1 cellular context compared by ENCODE assay signal in the genomic region with DNA sequence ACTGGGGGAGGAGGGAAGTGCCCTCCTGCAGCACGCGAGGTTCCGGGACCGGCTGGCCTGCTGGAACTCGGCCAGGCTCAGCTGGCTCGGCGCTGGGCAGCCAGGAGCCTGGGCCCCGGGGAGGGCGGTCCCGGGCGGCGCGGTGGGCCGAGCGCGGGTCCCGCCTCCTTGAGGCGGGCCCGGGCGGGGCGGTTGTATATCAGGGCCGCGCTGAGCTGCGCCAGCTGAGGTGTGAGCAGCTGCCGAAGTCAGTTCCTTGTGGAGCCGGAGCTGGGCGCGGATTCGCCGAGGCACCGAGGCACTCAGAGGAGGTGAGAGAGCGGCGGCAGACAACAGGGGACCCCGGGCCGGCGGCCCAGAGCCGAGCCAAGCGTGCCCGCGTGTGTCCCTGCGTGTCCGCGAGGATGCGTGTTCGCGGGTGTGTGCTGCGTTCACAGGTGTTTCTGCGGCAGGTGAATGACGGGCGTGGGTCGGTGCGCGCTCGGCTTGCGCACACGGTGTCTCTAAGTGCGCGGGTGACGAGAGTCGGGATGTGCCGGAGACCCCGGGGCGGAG.
TF ChIP-seq lines count a peak whose summit lies in the region.

A gene (plus strand): TSS at position 227 of the 555 bp plus-strand sequence. CDS start 5,388 bp downstream, outside the sequence.

TF ChIP-seq in HepG2, 621 proteins besides CTCF, POLR2A, EP300 and RAD21 (continued from another document and continues in another):
- TF ChIP-seq ZNF557 (CRISPR knock-in tag; IDR thresholded peaks at IDR 0.05) = 0 out of 2 replicates have a peak, but pooled peaks have one; percentile 14
- peak; percentile 91 for TF ChIP-seq ZNF766 (CRISPR knock-in tag; IDR thresholded peaks at IDR 0.05; ENCODE audit: borderline replicate concordance)
- peak; percentile 66 for TF ChIP-seq PHF8 (CRISPR knock-in tag; IDR thresholded peaks at IDR 0.05)
- peak; percentile 84 for TF ChIP-seq BHLHE40 (IDR thresholded peaks at IDR 0.05; ENCODE audit: low read length)
- TF ChIP-seq GTF3A (CRISPR knock-in tag; conservative IDR thresholded peaks at IDR 0.05) = no peak
- TF ChIP-seq, protein P1, sequence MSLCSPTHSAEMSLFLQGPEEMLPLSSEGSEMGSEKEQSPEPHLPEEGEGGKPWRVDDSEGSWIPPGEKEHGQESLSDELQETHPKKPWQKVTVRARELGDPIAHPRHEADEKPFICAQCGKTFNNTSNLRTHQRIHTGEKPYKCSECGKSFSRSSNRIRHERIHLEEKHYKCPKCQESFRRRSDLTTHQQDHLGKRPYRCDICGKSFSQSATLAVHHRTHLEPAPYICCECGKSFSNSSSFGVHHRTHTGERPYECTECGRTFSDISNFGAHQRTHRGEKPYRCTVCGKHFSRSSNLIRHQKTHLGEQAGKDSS (CRISPR knock-in tag; IDR thresholded peaks at IDR 0.05; ENCODE audit: borderline replicate concordance, low read depth) = peak; percentile 92; the same call in 1 of the 2 replicates
- TF ChIP-seq, protein P2, sequence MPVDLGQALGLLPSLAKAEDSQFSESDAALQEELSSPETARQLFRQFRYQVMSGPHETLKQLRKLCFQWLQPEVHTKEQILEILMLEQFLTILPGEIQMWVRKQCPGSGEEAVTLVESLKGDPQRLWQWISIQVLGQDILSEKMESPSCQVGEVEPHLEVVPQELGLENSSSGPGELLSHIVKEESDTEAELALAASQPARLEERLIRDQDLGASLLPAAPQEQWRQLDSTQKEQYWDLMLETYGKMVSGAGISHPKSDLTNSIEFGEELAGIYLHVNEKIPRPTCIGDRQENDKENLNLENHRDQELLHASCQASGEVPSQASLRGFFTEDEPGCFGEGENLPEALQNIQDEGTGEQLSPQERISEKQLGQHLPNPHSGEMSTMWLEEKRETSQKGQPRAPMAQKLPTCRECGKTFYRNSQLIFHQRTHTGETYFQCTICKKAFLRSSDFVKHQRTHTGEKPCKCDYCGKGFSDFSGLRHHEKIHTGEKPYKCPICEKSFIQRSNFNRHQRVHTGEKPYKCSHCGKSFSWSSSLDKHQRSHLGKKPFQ (CRISPR knock-in tag; IDR thresholded peaks at IDR 0.05; ENCODE audit: insufficient replicate concordance) = peak; percentile 66
- no peak; the same call in 1 of the 2 replicates for TF ChIP-seq KLF12 (CRISPR knock-in tag; IDR thresholded peaks at IDR 0.05; ENCODE audit: borderline replicate concordance)
- TF ChIP-seq, protein P3, sequence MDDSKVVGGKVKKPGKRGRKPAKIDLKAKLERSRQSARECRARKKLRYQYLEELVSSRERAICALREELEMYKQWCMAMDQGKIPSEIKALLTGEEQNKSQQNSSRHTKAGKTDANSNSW (CRISPR knock-in tag; IDR thresholded peaks at IDR 0.05; ENCODE audit: borderline replicate concordance) = no peak; the same call in 1 of the 2 replicates
- TF ChIP-seq ZNF768 (CRISPR knock-in tag; IDR thresholded peaks at IDR 0.05) = peak; percentile 75
- TF ChIP-seq, protein P4, sequence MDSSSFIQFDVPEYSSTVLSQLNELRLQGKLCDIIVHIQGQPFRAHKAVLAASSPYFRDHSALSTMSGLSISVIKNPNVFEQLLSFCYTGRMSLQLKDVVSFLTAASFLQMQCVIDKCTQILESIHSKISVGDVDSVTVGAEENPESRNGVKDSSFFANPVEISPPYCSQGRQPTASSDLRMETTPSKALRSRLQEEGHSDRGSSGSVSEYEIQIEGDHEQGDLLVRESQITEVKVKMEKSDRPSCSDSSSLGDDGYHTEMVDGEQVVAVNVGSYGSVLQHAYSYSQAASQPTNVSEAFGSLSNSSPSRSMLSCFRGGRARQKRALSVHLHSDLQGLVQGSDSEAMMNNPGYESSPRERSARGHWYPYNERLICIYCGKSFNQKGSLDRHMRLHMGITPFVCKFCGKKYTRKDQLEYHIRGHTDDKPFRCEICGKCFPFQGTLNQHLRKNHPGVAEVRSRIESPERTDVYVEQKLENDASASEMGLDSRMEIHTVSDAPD (CRISPR knock-in tag; IDR thresholded peaks at IDR 0.05) = 0 out of 2 replicates have a peak, but pooled peaks have one; percentile 70
- peak; percentile 65; the same call in 1 of the 2 replicates for TF ChIP-seq ZNF552 (CRISPR knock-in tag; IDR thresholded peaks at IDR 0.05; ENCODE audit: borderline replicate concordance)
- TF ChIP-seq JUND (CRISPR knock-in tag; IDR thresholded peaks at IDR 0.05) = peak; percentile 11; the same call in 1 of the 2 replicates
- 0 out of 2 replicates have a peak, but pooled peaks have one; percentile 13 for TF ChIP-seq ZBTB21 (CRISPR knock-in tag; IDR thresholded peaks at IDR 0.05)
- TF ChIP-seq MED13 (CRISPR knock-in tag; IDR thresholded peaks at IDR 0.05) = peak; percentile 86
- peak; percentile 93 for TF ChIP-seq SAP130 (CRISPR knock-in tag; IDR thresholded peaks at IDR 0.05; ENCODE audit: low read depth)
- TF ChIP-seq ZNF451 (CRISPR knock-in tag; IDR thresholded peaks at IDR 0.05) = peak; percentile 64
- no peak for TF ChIP-seq ZFP62 (CRISPR knock-in tag; IDR thresholded peaks at IDR 0.05)
- TF ChIP-seq, protein P5, sequence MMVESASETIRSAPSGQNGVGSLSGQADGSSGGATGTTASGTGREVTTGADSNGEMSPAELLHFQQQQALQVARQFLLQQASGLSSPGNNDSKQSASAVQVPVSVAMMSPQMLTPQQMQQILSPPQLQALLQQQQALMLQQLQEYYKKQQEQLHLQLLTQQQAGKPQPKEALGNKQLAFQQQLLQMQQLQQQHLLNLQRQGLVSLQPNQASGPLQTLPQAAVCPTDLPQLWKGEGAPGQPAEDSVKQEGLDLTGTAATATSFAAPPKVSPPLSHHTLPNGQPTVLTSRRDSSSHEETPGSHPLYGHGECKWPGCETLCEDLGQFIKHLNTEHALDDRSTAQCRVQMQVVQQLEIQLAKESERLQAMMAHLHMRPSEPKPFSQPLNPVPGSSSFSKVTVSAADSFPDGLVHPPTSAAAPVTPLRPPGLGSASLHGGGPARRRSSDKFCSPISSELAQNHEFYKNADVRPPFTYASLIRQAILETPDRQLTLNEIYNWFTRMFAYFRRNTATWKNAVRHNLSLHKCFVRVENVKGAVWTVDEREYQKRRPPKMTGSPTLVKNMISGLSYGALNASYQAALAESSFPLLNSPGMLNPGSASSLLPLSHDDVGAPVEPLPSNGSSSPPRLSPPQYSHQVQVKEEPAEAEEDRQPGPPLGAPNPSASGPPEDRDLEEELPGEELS (CRISPR knock-in tag; IDR thresholded peaks at IDR 0.05) = peak; percentile 53; the same call in 1 of the 2 replicates
- TF ChIP-seq MEIS2 (CRISPR knock-in tag; IDR thresholded peaks at IDR 0.05) = peak; percentile 44; the same call in 1 of the 2 replicates
- TF ChIP-seq PAF1 (CRISPR knock-in tag; IDR thresholded peaks at IDR 0.05) = 0 out of 2 replicates have a peak, but pooled peaks have one; percentile 40
- peak; percentile 85 for TF ChIP-seq GABPB1 (CRISPR knock-in tag; IDR thresholded peaks at IDR 0.05)
- TF ChIP-seq HNRNPK (IDR thresholded peaks at IDR 0.05; ENCODE audit: low read depth, low read length, poor library complexity, severe bottlenecking) = peak; percentile 99
- TF ChIP-seq FOSL2 (CRISPR knock-in tag; IDR thresholded peaks at IDR 0.05) = peak; percentile 69
- no peak for TF ChIP-seq U2AF2 (IDR thresholded peaks at IDR 0.05; ENCODE audit: low read depth, low read length)
- peak; percentile 93 for TF ChIP-seq ERF (CRISPR knock-in tag; IDR thresholded peaks at IDR 0.05)
- TF ChIP-seq, protein P6, sequence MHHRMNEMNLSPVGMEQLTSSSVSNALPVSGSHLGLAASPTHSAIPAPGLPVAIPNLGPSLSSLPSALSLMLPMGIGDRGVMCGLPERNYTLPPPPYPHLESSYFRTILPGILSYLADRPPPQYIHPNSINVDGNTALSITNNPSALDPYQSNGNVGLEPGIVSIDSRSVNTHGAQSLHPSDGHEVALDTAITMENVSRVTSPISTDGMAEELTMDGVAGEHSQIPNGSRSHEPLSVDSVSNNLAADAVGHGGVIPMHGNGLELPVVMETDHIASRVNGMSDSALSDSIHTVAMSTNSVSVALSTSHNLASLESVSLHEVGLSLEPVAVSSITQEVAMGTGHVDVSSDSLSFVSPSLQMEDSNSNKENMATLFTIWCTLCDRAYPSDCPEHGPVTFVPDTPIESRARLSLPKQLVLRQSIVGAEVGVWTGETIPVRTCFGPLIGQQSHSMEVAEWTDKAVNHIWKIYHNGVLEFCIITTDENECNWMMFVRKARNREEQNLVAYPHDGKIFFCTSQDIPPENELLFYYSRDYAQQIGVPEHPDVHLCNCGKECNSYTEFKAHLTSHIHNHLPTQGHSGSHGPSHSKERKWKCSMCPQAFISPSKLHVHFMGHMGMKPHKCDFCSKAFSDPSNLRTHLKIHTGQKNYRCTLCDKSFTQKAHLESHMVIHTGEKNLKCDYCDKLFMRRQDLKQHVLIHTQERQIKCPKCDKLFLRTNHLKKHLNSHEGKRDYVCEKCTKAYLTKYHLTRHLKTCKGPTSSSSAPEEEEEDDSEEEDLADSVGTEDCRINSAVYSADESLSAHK (CRISPR knock-in tag; IDR thresholded peaks at IDR 0.05; ENCODE audit: borderline replicate concordance) = peak; percentile 73; the same call in 1 of the 2 replicates
- no peak for TF ChIP-seq ZNF549 (CRISPR knock-in tag; IDR thresholded peaks at IDR 0.05)
- TF ChIP-seq ZNF234 (CRISPR knock-in tag; conservative IDR thresholded peaks at IDR 0.05) = peak; percentile 96; the same call in 1 of the 2 replicates
- TF ChIP-seq, protein P7, sequence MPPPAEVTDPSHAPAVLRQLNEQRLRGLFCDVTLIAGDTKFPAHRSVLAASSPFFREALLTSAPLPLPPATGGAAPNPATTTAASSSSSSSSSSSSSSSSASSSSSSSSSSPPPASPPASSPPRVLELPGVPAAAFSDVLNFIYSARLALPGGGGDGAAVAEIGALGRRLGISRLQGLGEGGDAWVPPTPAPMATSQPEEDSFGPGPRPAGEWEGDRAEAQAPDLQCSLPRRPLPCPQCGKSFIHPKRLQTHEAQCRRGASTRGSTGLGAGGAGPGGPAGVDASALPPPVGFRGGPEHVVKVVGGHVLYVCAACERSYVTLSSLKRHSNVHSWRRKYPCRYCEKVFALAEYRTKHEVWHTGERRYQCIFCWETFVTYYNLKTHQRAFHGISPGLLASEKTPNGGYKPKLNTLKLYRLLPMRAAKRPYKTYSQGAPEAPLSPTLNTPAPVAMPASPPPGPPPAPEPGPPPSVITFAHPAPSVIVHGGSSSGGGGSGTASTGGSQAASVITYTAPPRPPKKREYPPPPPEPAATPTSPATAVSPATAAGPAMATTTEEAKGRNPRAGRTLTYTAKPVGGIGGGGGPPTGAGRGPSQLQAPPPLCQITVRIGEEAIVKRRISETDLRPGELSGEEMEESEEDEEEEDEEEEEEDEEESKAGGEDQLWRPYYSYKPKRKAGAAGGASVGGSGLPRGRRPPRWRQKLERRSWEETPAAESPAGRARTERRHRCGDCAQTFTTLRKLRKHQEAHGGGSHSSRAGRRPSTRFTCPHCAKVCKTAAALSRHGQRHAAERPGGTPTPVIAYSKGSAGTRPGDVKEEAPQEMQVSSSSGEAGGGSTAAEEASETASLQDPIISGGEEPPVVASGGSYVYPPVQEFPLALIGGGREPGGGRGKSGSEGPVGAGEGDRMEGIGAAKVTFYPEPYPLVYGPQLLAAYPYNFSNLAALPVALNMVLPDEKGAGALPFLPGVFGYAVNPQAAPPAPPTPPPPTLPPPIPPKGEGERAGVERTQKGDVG (CRISPR knock-in tag; IDR thresholded peaks at IDR 0.05; ENCODE audit: borderline replicate concordance) = peak; percentile 94
- 0 out of 2 replicates have a peak, but pooled peaks have one; percentile 5 for TF ChIP-seq ZMYM3 (CRISPR knock-in tag; IDR thresholded peaks at IDR 0.05)
- TF ChIP-seq ZNF343 (CRISPR knock-in tag; IDR thresholded peaks at IDR 0.05) = peak; percentile 24; the same call in 1 of the 2 replicates
- TF ChIP-seq, protein P8, sequence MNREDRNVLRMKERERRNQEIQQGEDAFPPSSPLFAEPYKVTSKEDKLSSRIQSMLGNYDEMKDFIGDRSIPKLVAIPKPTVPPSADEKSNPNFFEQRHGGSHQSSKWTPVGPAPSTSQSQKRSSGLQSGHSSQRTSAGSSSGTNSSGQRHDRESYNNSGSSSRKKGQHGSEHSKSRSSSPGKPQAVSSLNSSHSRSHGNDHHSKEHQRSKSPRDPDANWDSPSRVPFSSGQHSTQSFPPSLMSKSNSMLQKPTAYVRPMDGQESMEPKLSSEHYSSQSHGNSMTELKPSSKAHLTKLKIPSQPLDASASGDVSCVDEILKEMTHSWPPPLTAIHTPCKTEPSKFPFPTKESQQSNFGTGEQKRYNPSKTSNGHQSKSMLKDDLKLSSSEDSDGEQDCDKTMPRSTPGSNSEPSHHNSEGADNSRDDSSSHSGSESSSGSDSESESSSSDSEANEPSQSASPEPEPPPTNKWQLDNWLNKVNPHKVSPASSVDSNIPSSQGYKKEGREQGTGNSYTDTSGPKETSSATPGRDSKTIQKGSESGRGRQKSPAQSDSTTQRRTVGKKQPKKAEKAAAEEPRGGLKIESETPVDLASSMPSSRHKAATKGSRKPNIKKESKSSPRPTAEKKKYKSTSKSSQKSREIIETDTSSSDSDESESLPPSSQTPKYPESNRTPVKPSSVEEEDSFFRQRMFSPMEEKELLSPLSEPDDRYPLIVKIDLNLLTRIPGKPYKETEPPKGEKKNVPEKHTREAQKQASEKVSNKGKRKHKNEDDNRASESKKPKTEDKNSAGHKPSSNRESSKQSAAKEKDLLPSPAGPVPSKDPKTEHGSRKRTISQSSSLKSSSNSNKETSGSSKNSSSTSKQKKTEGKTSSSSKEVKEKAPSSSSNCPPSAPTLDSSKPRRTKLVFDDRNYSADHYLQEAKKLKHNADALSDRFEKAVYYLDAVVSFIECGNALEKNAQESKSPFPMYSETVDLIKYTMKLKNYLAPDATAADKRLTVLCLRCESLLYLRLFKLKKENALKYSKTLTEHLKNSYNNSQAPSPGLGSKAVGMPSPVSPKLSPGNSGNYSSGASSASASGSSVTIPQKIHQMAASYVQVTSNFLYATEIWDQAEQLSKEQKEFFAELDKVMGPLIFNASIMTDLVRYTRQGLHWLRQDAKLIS (CRISPR knock-in tag; IDR thresholded peaks at IDR 0.05) = peak; percentile 81; the same call in 1 of the 2 replicates
- peak; percentile 85 for TF ChIP-seq XRCC5 (optimal IDR thresholded peaks at IDR 0.05; ENCODE audit: low read length)
- TF ChIP-seq MEIS1 (CRISPR knock-in tag; IDR thresholded peaks at IDR 0.05; ENCODE audit: borderline replicate concordance) = no peak
- TF ChIP-seq, protein P9, sequence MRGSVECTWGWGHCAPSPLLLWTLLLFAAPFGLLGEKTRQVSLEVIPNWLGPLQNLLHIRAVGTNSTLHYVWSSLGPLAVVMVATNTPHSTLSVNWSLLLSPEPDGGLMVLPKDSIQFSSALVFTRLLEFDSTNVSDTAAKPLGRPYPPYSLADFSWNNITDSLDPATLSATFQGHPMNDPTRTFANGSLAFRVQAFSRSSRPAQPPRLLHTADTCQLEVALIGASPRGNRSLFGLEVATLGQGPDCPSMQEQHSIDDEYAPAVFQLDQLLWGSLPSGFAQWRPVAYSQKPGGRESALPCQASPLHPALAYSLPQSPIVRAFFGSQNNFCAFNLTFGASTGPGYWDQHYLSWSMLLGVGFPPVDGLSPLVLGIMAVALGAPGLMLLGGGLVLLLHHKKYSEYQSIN (CRISPR knock-in tag; IDR thresholded peaks at IDR 0.05; ENCODE audit: borderline replicate concordance) = 0 out of 2 replicates have a peak, but pooled peaks have one; percentile 86
- peak; percentile 83; the same call in 1 of the 2 replicates for TF ChIP-seq CAMTA2 (CRISPR knock-in tag; IDR thresholded peaks at IDR 0.05; ENCODE audit: borderline replicate concordance)
- TF ChIP-seq ZNF749 (CRISPR knock-in tag; IDR thresholded peaks at IDR 0.05; ENCODE audit: borderline replicate concordance) = peak; percentile 97
- no peak for TF ChIP-seq HNRNPL (IDR thresholded peaks at IDR 0.05; ENCODE audit: low read depth, low read length)
